Comparison of ENCODE assay signal across 8 cellular contexts in genomic region chr10:46030091-46030937, GRCh38. TPM values are rescaled to one million over a fixed set of nuclear protein-coding genes. Genes with fewer than 3 reads are reported as not detected.
DNase-seq lines count a peak whose midpoint lies in the region; ATAC-seq and TF ChIP-seq lines count a peak whose summit lies in the region.

Gene NCOA4, minus strand, starts transcription at chr10:46030623. Its CDS starts 13,943 bp downstream, at chr10:46016680.

- H3K9me3 Mint-ChIP-seq in CD4-positive, alpha-beta memory T cell, result no peaks in the 10 kb centered on the region
- H3K9me3 Mint-ChIP-seq in activated CD8-positive, alpha-beta T cell treated with anti-CD3 and anti-CD28 coated beads for 36 hours, result no peaks in the 10 kb centered on the region

- intact Hi-C loops in CD4-positive, alpha-beta memory T cell (cut with micrococcal nuclease), result loop anchor here (5.0 to 10.0 kb wide), 2 partner anchors 77 to 234 kb away; no protein-coding TSS in a partner anchor
- intact Hi-C loops in activated CD8-positive, alpha-beta T cell treated with anti-CD3 and anti-CD28 coated beads for 36 hours (cut with micrococcal nuclease), result loop anchor here (10.0 kb wide), 1 partner anchor 64 kb away; no protein-coding TSS in a partner anchor

- peaks cover 50% of the 10 kb centered on the region for H3K4me1 ChIP-seq in CD4-positive, alpha-beta memory T cell (ENCODE audit: insufficient read depth, low read length)
- peaks cover 11% of the 10 kb centered on the region for H3K4me1 ChIP-seq in ectodermal cell (ENCODE audit: control insufficient read depth, insufficient read depth, low read length)
- peaks cover 2 to 22% of the 10 kb centered on the region in 2 donors for H3K4me1 ChIP-seq in lung (ENCODE audit: control insufficient read depth in 2 of 2, insufficient read depth in 2 of 2, low read length in 2 of 2)

- H3K27me3 Mint-ChIP-seq in CD4-positive, alpha-beta memory T cell, result peaks cover 0 to 5% of the 10 kb centered on the region in 2 donors
- no peaks in the 10 kb centered on the region for H3K27me3 Mint-ChIP-seq in activated CD8-positive, alpha-beta T cell treated with anti-CD3 and anti-CD28 coated beads for 36 hours

- peak; percentile 94 for ATAC-seq in GM19452 (IDR thresholded peaks at IDR 0.05; ENCODE audit: unreplicated experiment)
- ATAC-seq in activated CD8-positive, alpha-beta T cell treated with anti-CD3 and anti-CD28 coated beads for 36 hours, result peak; percentile 97
- ATAC-seq in lung (ENCODE audit: insufficient read depth, low FRiP score), result peak; percentile 98

- H3K27me3 ChIP-seq in CD4-positive, alpha-beta memory T cell (ENCODE audit: insufficient read depth, low read length), result no peaks in the 10 kb centered on the region
- H3K27me3 ChIP-seq in ectodermal cell (ENCODE audit: control insufficient read depth, insufficient read depth, low read length, poor library complexity, severe bottlenecking), result no peaks in the 10 kb centered on the region
- H3K27me3 ChIP-seq in lung (ENCODE audit: control insufficient read depth, insufficient read depth), result no peaks in the 10 kb centered on the region

- H3K9me3 ChIP-seq in CD4-positive, alpha-beta memory T cell (ENCODE audit: control insufficient read depth in 1 of 2, low read length in 2 of 2), result no peaks in the 10 kb centered on the region
- no peaks in the 10 kb centered on the region for H3K9me3 ChIP-seq in ectodermal cell (ENCODE audit: control insufficient read depth, low read length)
- no peaks in the 10 kb centered on the region for H3K9me3 ChIP-seq in lung (ENCODE audit: control insufficient read depth in 2 of 2, insufficient read depth in 1 of 2, low read length in 1 of 2)

- DNase-seq in CD4-positive, alpha-beta memory T cell, result peak; percentile 93 to 97 (median 95)
- DNase-seq in HK-2 (ENCODE audit: unreplicated experiment) (peak; percentile 98), NCI-H82 treated with DMSO at 0.1 percent for 48 hours (lab: John Stamatoyannopoulos, UW; ENCODE audit: unreplicated experiment) (peak; percentile 90), lung (ENCODE audit: low spot score) (peak; percentile 98)
- DNase-seq in activated CD8-positive, alpha-beta T cell treated with anti-CD3 and anti-CD28 coated beads for 36 hours, result peak; percentile 98
- DNase-seq in stimulated activated CD4-positive, alpha-beta T cell treated with anti-CD3 and anti-CD28 coated beads, TNF-alpha, amount 100 ng/mL, for 4 hours (ENCODE audit: low read depth in 3 of 3), result peak; percentile 86 to 94 (median 89)

- H3K36me3 Mint-ChIP-seq in CD4-positive, alpha-beta memory T cell, result peaks cover 3 to 17% of the 10 kb centered on the region in 2 donors
- peaks cover 12% of the 10 kb centered on the region for H3K36me3 Mint-ChIP-seq in activated CD8-positive, alpha-beta T cell treated with anti-CD3 and anti-CD28 coated beads for 36 hours (ENCODE audit: low read depth)

- peak within 1 kb of the TSS; percentile 93 to 100 (median 97) for H3K4me3 Mint-ChIP-seq in CD4-positive, alpha-beta memory T cell
- H3K4me3 Mint-ChIP-seq in activated CD8-positive, alpha-beta T cell treated with anti-CD3 and anti-CD28 coated beads for 36 hours, result peak within 1 kb of the TSS; percentile 88

- WGBS in ectodermal cell, 2 experiments, result 2% methylated on average over 59 of the region's 59 CpGs
- WGBS in lung, 2 donors, result 1% methylated on average over 53 to 59 of the region's 59 CpGs

- peak; percentile 51 for TF ChIP-seq CTCF in activated CD8-positive, alpha-beta T cell treated with anti-CD3 and anti-CD28 coated beads for 36 hours (IDR thresholded peaks at IDR 0.05)
- peak; percentile 82 for TF ChIP-seq CTCF in lung (IDR thresholded peaks at IDR 0.05; ENCODE audit: control extremely low read depth, extremely low read depth)

- peaks cover 33 to 55% (median 47%) of the 10 kb centered on the region in 4 donors for H3K4me1 Mint-ChIP-seq in CD4-positive, alpha-beta memory T cell
- peaks cover 43% of the 10 kb centered on the region for H3K4me1 Mint-ChIP-seq in activated CD8-positive, alpha-beta T cell treated with anti-CD3 and anti-CD28 coated beads for 36 hours (ENCODE audit: low read depth)

- H3K4me3 ChIP-seq in CD4-positive, alpha-beta memory T cell (ENCODE audit: low read length in 2 of 2), result peak within 1 kb of the TSS; percentile 55 to 92
- peak within 1 kb of the TSS; percentile 71 for H3K4me3 ChIP-seq in ectodermal cell (ENCODE audit: insufficient read depth, low read depth, low read length)
- peak within 1 kb of the TSS; percentile 74 for H3K4me3 ChIP-seq in lung

- H3K27ac Mint-ChIP-seq in CD4-positive, alpha-beta memory T cell, result peak within 1 kb of the TSS; percentile 96 to 99 (median 98)
- peak within 1 kb of the TSS; percentile 89 for H3K27ac Mint-ChIP-seq in activated CD8-positive, alpha-beta T cell treated with anti-CD3 and anti-CD28 coated beads for 36 hours

- POLR2A ChIA-PET in CD4-positive, alpha-beta memory T cell (lab: Charles Lee; ENCODE audit: partially characterized antibody), result interaction anchor here (1.2 to 2.4 kb wide), 6 partner anchors 10 to 239 kb away, joined by 5 to 13 read pairs (median 7); no protein-coding TSS in a partner anchor
- POLR2A ChIA-PET in activated CD8-positive, alpha-beta T cell treated with anti-CD3 and anti-CD28 coated beads for 36 hours (lab: Charles Lee), result interaction anchor here (1.1 to 1.6 kb wide), 3 partner anchors 10 to 15 kb away, joined by 3 to 5 read pairs (median 3); partner anchors contain the start of gene MSMB

- peak within 1 kb of the TSS; percentile 91 for H3K27ac ChIP-seq in CD4-positive, alpha-beta memory T cell (ENCODE audit: low read depth, low read length)
- no peak within 1 kb of the TSS for H3K27ac ChIP-seq in ectodermal cell (ENCODE audit: insufficient read depth, low read depth, low read length, poor library complexity, severe bottlenecking)
- H3K27ac ChIP-seq in lung (ENCODE audit: low read depth in 1 of 2, low read length in 1 of 2), result peak within 1 kb of the TSS; percentile 93 to 97

- CTCF ChIA-PET in CD4-positive, alpha-beta memory T cell (lab: Charles Lee; ENCODE audit: partially characterized antibody), result interaction anchor here (1.0 to 4.9 kb wide), 14 partner anchors 12 to 780 kb away, joined by 3 to 57 read pairs (median 4); no protein-coding TSS in a partner anchor
- CTCF ChIA-PET in activated CD8-positive, alpha-beta T cell treated with anti-CD3 and anti-CD28 coated beads for 36 hours (lab: Charles Lee), result interaction anchor here (0.8 to 2.3 kb wide), 6 partner anchors 10 to 199 kb away, joined by 3 to 22 read pairs (median 6); no protein-coding TSS in a partner anchor

- peaks cover 5% of the 10 kb centered on the region for H3K36me3 ChIP-seq in CD4-positive, alpha-beta memory T cell (ENCODE audit: insufficient read depth, low read length)
- H3K36me3 ChIP-seq in ectodermal cell (ENCODE audit: control insufficient read depth, insufficient read depth, low read length), result no peaks in the 10 kb centered on the region
- no peaks in the 10 kb centered on the region for H3K36me3 ChIP-seq in lung (ENCODE audit: control insufficient read depth in 2 of 2, insufficient read depth in 2 of 2, low read length in 2 of 2)

RNA-seq across cellular contexts. Expression of gene NCOA4, which starts in this region (rescaled TPM):
- 10 to 100 TPM; 71.1 to 71.9 TPM for total RNA-seq in CD4-positive, alpha-beta memory T cell
- polyA plus RNA-seq in CD4-positive, alpha-beta memory T cell, result 100 to 1,000 TPM; 165 to 246 TPM
- total RNA-seq in activated CD8-positive, alpha-beta T cell treated with anti-CD3 and anti-CD28 coated beads for 36 hours, result 10 to 100 TPM; 86.2 to 86.6 TPM
- polyA plus RNA-seq in ectodermal cell (2013, experiment 1 of 4), result 69.0 TPM
- 73.0 TPM for polyA plus RNA-seq in ectodermal cell (2013, experiment 2 of 4)
- 55.2 TPM for polyA plus RNA-seq in ectodermal cell (2013, experiment 3 of 4)
- 58.9 TPM for polyA plus RNA-seq in ectodermal cell (2013, experiment 4 of 4)
- 100 to 1,000 TPM; 123 to 281 TPM for total RNA-seq in lung
- 10 to 100 TPM; 40.5 to 94.7 TPM for polyA plus RNA-seq in lung
